8 cellular contexts compared by ENCODE assay signal in the genomic region with DNA sequence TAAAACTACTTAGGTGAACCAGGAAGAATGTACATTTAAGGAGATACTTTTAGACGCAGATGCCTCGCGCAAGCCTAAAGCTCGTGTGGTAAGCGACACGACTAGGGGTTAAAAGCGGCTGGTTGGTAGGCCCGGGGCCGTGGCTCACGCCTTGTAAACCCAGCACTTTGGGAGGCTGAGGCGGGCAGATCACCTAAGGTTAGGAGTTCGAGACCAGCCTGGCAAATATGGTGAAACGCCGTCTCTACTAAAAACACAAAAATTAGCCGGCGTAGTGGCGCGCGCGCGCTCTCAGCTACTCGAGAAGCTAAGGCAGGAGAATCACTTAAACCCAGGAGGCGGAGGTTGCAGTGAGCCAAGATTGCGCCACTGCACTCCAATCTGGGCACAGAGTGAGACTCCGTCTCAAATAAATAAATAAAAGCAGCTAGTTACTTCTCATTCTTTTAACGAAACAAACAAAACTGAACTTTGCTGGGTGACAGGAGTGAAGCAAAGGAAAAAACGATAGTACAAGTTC. TPM values are rescaled to one million over a fixed set of nuclear protein-coding genes. Genes with fewer than 3 reads are reported as not detected.
A peak's percentile ranks its signal among the peaks of the same experiment; 100 is the strongest.
DNase-seq lines count a peak whose midpoint lies in the region; ATAC-seq, FAIRE-seq and TF ChIP-seq lines count a peak whose summit lies in the region.

No MANE protein-coding gene starts in this region.

- 2% methylated on average over 27 of the region's 27 CpGs for WGBS in K562 (ENCODE audit: insufficient coverage, low coverage, missing lambda C conversion rate)
- WGBS in iPS DF 6.9 (ENCODE audit: insufficient coverage, insufficient read length) = no CpG with 5 or more reads among the region's 27 CpGs

- H3K9me3 ChIP-seq in SJCRH30 (replicated peaks) (no peaks in the 10 kb centered on the region), K562 (replicated peaks; ENCODE audit: control insufficient read depth, insufficient read depth, low read depth, low read length) (no peaks in the 10 kb centered on the region), iPS DF 6.9 (ENCODE audit: control insufficient read depth, insufficient read depth, low read length) (no peaks in the 10 kb centered on the region)

- intact Hi-C loops in K562 (cut with micrococcal nuclease) = loop anchor here (10.0 kb wide), 1 partner anchor 150 kb away; a partner anchor contains a TSS

- H3K79me2 ChIP-seq in K562 (ENCODE audit: control insufficient read depth, insufficient read depth, low read length) = peaks cover 92% of the 10 kb centered on the region

- no peak for TF ChIP-seq RAD21 in K562 (CRISPR knock-in tag; conservative IDR thresholded peaks at IDR 0.05 in 1 of 2, IDR thresholded peaks at IDR 0.05 in 1 of 2)

- TF ChIP-seq CTCF in GM12875 (IDR thresholded peaks at IDR 0.05; ENCODE audit: borderline replicate concordance, insufficient read depth, low read depth, low read length) (no peak), K562 (IDR thresholded peaks at IDR 0.05 in 2 of 3, conservative IDR thresholded peaks at IDR 0.05 in 1 of 3; ENCODE audit: insufficient read depth in 2 of 3, low read depth in 1 of 3, low read length in 3 of 3) (no peak)

- H3K9ac ChIP-seq in K562 (ENCODE audit: insufficient read depth in 1 of 2, low read depth in 2 of 2, low read length in 2 of 2) = peak overlapping the region; percentile 88 to 95

- H3K36me3 ChIP-seq in SJCRH30 (peaks cover 10% of the 10 kb centered on the region), K562 (ENCODE audit: control insufficient read depth, insufficient read depth, low read length) (peaks cover 44% of the 10 kb centered on the region), iPS DF 6.9 (ENCODE audit: control insufficient read depth, insufficient read depth, low read length) (no peaks in the 10 kb centered on the region)

- H3K4me1 ChIP-seq in SJCRH30 (peaks cover 13% of the 10 kb centered on the region), K562 (replicated peaks in 1 of 2; ENCODE audit: control insufficient read depth in 2 of 2, insufficient read depth in 2 of 2, low read length in 2 of 2) (peaks cover 8% of the 10 kb centered on the region in 2 experiments; a peak in 3 of 5 replicates), iPS DF 6.9 (ENCODE audit: control insufficient read depth, insufficient read depth, low read length) (no peaks in the 10 kb centered on the region)

- CTCF ChIA-PET in K562 (lab: Yijun Ruan, JAX; ENCODE audit: low intra/inter-chr PET ratio) = no interaction called here

- H3K27me3 ChIP-seq in SJCRH30 (no peaks in the 10 kb centered on the region), K562 (ENCODE audit: control insufficient read depth in 2 of 2, insufficient read depth in 2 of 2, low read length in 2 of 2) (no peaks in the 10 kb centered on the region), iPS DF 6.9 (ENCODE audit: control insufficient read depth, insufficient read depth, low read length) (no peaks in the 10 kb centered on the region)

- H3K9me1 ChIP-seq in K562 (ENCODE audit: control insufficient read depth, insufficient read depth, low read length) = no peaks in the 10 kb centered on the region

- peak; percentile 14 to 21 for DNase-seq in SJCRH30
- DNase-seq in K562 (ENCODE audit: extremely low read depth in 1 of 4, low spot score in 3 of 4) = peak in 1 of 4 experiments; percentile 55
- no peak for DNase-seq in iPS DF 6.9 (ENCODE audit: low read depth, low spot score)
- DNase-seq in skeletal muscle cell (ENCODE audit: low read depth) = no peak
- DNase-seq in NCI-H1092 (lab: John Stamatoyannopoulos, UW) = no peak
- DNase-seq in mesenteric fat pad (ENCODE audit: low spot score) = no peak

- H3K4me3 ChIP-seq in GM12875 (ENCODE audit: low read depth, low read length) = peak overlapping the region; percentile 78
- H3K4me3 ChIP-seq in SJCRH30 = peak overlapping the region; percentile 82
- H3K4me3 ChIP-seq in K562 = peak overlapping the region; percentile 95
- H3K4me3 ChIP-seq in iPS DF 6.9 (ENCODE audit: low read length) = peak overlapping the region; percentile 87; the same call in 1 of the 2 replicates
- H3K4me3 ChIP-seq in skeletal muscle cell (ENCODE audit: low read depth, low read length) = peak overlapping the region; percentile 99

- H3K27ac ChIP-seq in SJCRH30 = peak overlapping the region; percentile 86
- H3K27ac ChIP-seq in K562 (ENCODE audit: extremely low read depth, low read depth, low read length) = peak overlapping the region; percentile 95
- no peak overlapping the region for H3K27ac ChIP-seq in iPS DF 6.9 (ENCODE audit: low read length)

- in situ Hi-C loops in K562 (cut with MboI) = no loop called here

- H3K4me2 ChIP-seq in K562 (ENCODE audit: insufficient read depth, low read length) = peak overlapping the region; percentile 95

- POLR2A ChIA-PET in K562 (lab: Yijun Ruan, JAX) = interaction anchor here (0.6 to 2.0 kb wide), 7 partner anchors 14 to 277 kb away, joined by 3 to 11 read pairs (median 3); no protein-coding TSS in a partner anchor

- no peak for TF ChIP-seq EP300 in K562 (IDR thresholded peaks at IDR 0.05; ENCODE audit: low read length)

- no peak for FAIRE-seq in K562 (lab: Jason Lieb, UNC)

- TSS peak; percentile 50 for BruUV-seq in K562 (replicated peaks; lab: Mats Ljungman, UMichigan)

- ATAC-seq in K562 (peak; percentile 67), HG02763 (IDR thresholded peaks at IDR 0.05; ENCODE audit: unreplicated experiment) (no peak)

- H2AFZ ChIP-seq in K562 (ENCODE audit: low read depth, low read length) = peak overlapping the region; percentile 98

- no peak for TF ChIP-seq POLR2A in K562 (conservative IDR thresholded peaks at IDR 0.05)

- H4K20me1 ChIP-seq in K562 (replicated peaks; ENCODE audit: control insufficient read depth, insufficient read depth, low read length) = no peaks in the 10 kb centered on the region

TF ChIP-seq in K562, 482 proteins besides CTCF, POLR2A, EP300 and RAD21 (continues in another document):
- TF ChIP-seq CEBPB (tag; IDR thresholded peaks at IDR 0.05) (peak; percentile 95), GATAD2A (IDR thresholded peaks at IDR 0.05) (peak; percentile 71; the same call in 1 of the 2 replicates), KDM5B (IDR thresholded peaks at IDR 0.05; ENCODE audit: insufficient replicate concordance, low read depth, low read length) (peak; percentile 5), DIDO1 (tag; IDR thresholded peaks at IDR 0.05; ENCODE audit: low read depth) (no peak), ZFX (CRISPR knock-in tag; IDR thresholded peaks at IDR 0.05) (peak; percentile 51)

RNA-seq across cellular contexts. Expression of a gene that starts 0.9 kb away (rescaled TPM):
- total RNA-seq in SJCRH30 (2014; rRNA removed; shearing (Covaris generic)) = 55.8 and 57.3 TPM in 2 replicates
- 38.3 and 69.0 TPM in 2 replicates for total RNA-seq in K562 (2011; cell fraction: chromatin; rRNA removed; ENCODE audit: low replicate concordance)
- total RNA-seq in K562 (2011; cell fraction: nucleolus; rRNA removed) = 22.8 and 26.5 TPM in 2 replicates
- total RNA-seq in K562 (2011; cell fraction: nucleoplasm; rRNA removed) = 43.3 and 79.2 TPM in 2 replicates
- total RNA-seq in K562 (2014; rRNA removed) = 81.8 and 87.7 TPM in 2 replicates
- total RNA-seq in K562 (2014; rRNA removed; fragmentation: Illumina TruSeq; extraction: Trizol) = 190 and 194 TPM in 2 replicates
- 200 and 201 TPM in 2 replicates for total RNA-seq in K562 (2015; rRNA removed; fragmentation: Illumina TruSeq; extraction: Trizol)
- total RNA-seq in K562 (2021) = 124 and 136 TPM in 2 replicates
- polyA plus RNA-seq in K562 (2011; rRNA removed) = 149 and 186 TPM in 2 replicates
- 97.7 and 125 TPM in 2 replicates for polyA plus RNA-seq in K562 (2011; cell fraction: cytosol; rRNA removed)
- 41.2 and 63.2 TPM in 2 replicates for polyA plus RNA-seq in K562 (2011; cell fraction: nucleus; rRNA removed)
- polyA plus RNA-seq in K562 (2012) = 121 and 139 TPM in 2 replicates
- polyA plus RNA-seq in K562 (2014; fragmentation: Illumina TruSeq; extraction: Trizol) = 137 and 155 TPM in 2 replicates
- polyA plus RNA-seq in K562 (2014; fragmentation: Nextera tagmentation; extraction: Ambion mirVana) = 100 to 1,000 TPM; 400 to 422 TPM
- polyA plus RNA-seq in K562 (2014; rRNA removed) = 129 and 136 TPM in 2 replicates
- 114 TPM in 2 replicates for polyA minus RNA-seq in K562 (2011; rRNA and poly(A)+ RNA removed)
- 38.5 and 41.9 TPM in 2 replicates for polyA minus RNA-seq in K562 (2011; cell fraction: cytosol; rRNA and poly(A)+ RNA removed)
- 17.6 and 25.1 TPM in 2 replicates for polyA minus RNA-seq in K562 (2011; cell fraction: nucleus; rRNA and poly(A)+ RNA removed)
- total RNA-seq in mesenteric fat pad = 52.2 TPM

RNA-seq across cellular contexts. Expression of a gene that starts 1.2 kb away (rescaled TPM):
- total RNA-seq in SJCRH30 (2014; rRNA removed; shearing (Covaris generic)) = 118 and 119 TPM in 2 replicates
- 48.2 and 67.6 TPM in 2 replicates for total RNA-seq in K562 (2011; cell fraction: chromatin; rRNA removed; ENCODE audit: low replicate concordance)
- total RNA-seq in K562 (2011; cell fraction: nucleolus; rRNA removed) = 53.2 and 55.0 TPM in 2 replicates
- 48.2 and 55.7 TPM in 2 replicates for total RNA-seq in K562 (2011; cell fraction: nucleoplasm; rRNA removed)
- total RNA-seq in K562 (2014; rRNA removed) (156 and 190 TPM in 2 replicates), K562 (2014; rRNA removed; fragmentation: Illumina TruSeq; extraction: Trizol) (210 and 226 TPM in 2 replicates), K562 (2015; rRNA removed; fragmentation: Illumina TruSeq; extraction: Trizol) (200 and 203 TPM in 2 replicates), K562 (2021) (135 and 137 TPM in 2 replicates), mesenteric fat pad (62.5 TPM)
- polyA plus RNA-seq in K562 (2011; rRNA removed) (143 and 175 TPM in 2 replicates), K562 (2014; fragmentation: Illumina TruSeq; extraction: Trizol) (288 and 297 TPM in 2 replicates), K562 (2014; fragmentation: Nextera tagmentation; extraction: Ambion mirVana) (100 to 1,000 TPM; 153 to 223 TPM), K562 (2014; rRNA removed) (145 TPM in 2 replicates)
- 104 and 113 TPM in 2 replicates for polyA plus RNA-seq in K562 (2011; cell fraction: cytosol; rRNA removed)
- polyA plus RNA-seq in K562 (2011; cell fraction: nucleus; rRNA removed) = 79.4 and 79.9 TPM in 2 replicates
- 85.5 and 251 TPM in 2 replicates for polyA plus RNA-seq in K562 (2012)
- 353 and 458 TPM in 2 replicates for polyA minus RNA-seq in K562 (2011; rRNA and poly(A)+ RNA removed)
- 111 and 180 TPM in 2 replicates for polyA minus RNA-seq in K562 (2011; cell fraction: cytosol; rRNA and poly(A)+ RNA removed)
- 39.6 and 59.6 TPM in 2 replicates for polyA minus RNA-seq in K562 (2011; cell fraction: nucleus; rRNA and poly(A)+ RNA removed)

Comparison
In these comparisons a context has a peak if more than half of its experiments do, and no peak if none do; other contexts are left out.
1. DNase-seq: peak in SJCRH30 (2 of 2); none in iPS DF 6.9 (single experiment), skeletal muscle cell (single experiment), NCI-H1092 (single experiment) and mesenteric fat pad (single experiment).
2. Peak in every context shown above with its lines, with median percentiles within 50 percentile points of each other: H3K4me3 ChIP-seq.